In genomic region chr2:71615769-71616730, GRCh38 we compare ENCODE assay signal across 18 cellular contexts.
DNase-seq lines count a peak whose midpoint lies in the region; ATAC-seq and TF ChIP-seq lines count a peak whose summit lies in the region.
"Had no signal": no experiment of that assay in that cellular context is flagged by ENCODE, and none has a peak within 500 bp of the region (broad histone marks: within the 10 kb centered on the region; RNA-seq: fewer than 3 reads in every experiment).

No MANE protein-coding gene starts in this region.

- H2AFZ ChIP-seq in neuronal stem cell (ENCODE audit: low read length), result no peak overlapping the region
- no peak overlapping the region; the same call in 1 of the 2 replicates for H2AFZ ChIP-seq in GM23248
- H2AFZ ChIP-seq in MM.1S (ENCODE audit: low read length), result no peak overlapping the region

- H3K4me2 ChIP-seq in neuronal stem cell (ENCODE audit: insufficient read depth, low read length, poor library complexity, severe bottlenecking) (no peak overlapping the region), GM23248 (ENCODE audit: unreplicated experiment) (no peak overlapping the region), MM.1S (ENCODE audit: low read depth, low read length) (no peak overlapping the region)

- peak overlapping the region; percentile 7 for H3K9ac ChIP-seq in neuronal stem cell (ENCODE audit: low read depth, low read length, poor library complexity)
- no peak overlapping the region for H3K9ac ChIP-seq in GM23248
- no peak overlapping the region for H3K9ac ChIP-seq in MM.1S (ENCODE audit: low read length)

- H3K27me3 ChIP-seq in heart right ventricle, result no peaks in the 10 kb centered on the region
- H3K27me3 ChIP-seq in neuronal stem cell (ENCODE audit: control insufficient read depth in 3 of 3, insufficient read depth in 3 of 3, low read depth in 1 of 3, low read length in 3 of 3), result peaks cover 0 to 6% (median 0%) of the 10 kb centered on the region in 3 experiments
- H3K27me3 ChIP-seq in transverse colon, result no peaks in the 10 kb centered on the region
- no peaks in the 10 kb centered on the region for H3K27me3 ChIP-seq in GM23248 (replicated peaks; ENCODE audit: insufficient read depth)
- no peaks in the 10 kb centered on the region for H3K27me3 ChIP-seq in MM.1S (replicated peaks; ENCODE audit: insufficient read depth, low read length)

- H4K8ac ChIP-seq in neuronal stem cell (ENCODE audit: low read depth, low read length), result no peak overlapping the region

- DNase-seq in activated CD8-positive, alpha-beta memory T cell treated with anti-CD3 and anti-CD28 coated beads for 24 hours, result peak; percentile 32
- no peak for DNase-seq in activated CD8-positive, alpha-beta memory T cell treated with anti-CD3 and anti-CD28 coated beads, Interleukin-2, amount 50 U/mL, for 4 hours
- DNase-seq in heart right ventricle, result peak in 1 of 2 donors; percentile 5
- no peak for DNase-seq in neuronal stem cell (ENCODE audit: low spot score)
- no peak for DNase-seq in transverse colon
- DNase-seq in GM23248, result no peak
- DNase-seq in MM.1S, result no peak
- no peak for DNase-seq in activated naive CD4-positive, alpha-beta T cell treated with anti-CD3 and anti-CD28 coated beads for 36 hours
- DNase-seq: activated T-cell treated with anti-CD3 and anti-CD28 coated beads, Interleukin-2, amount 50 U/mL, for 4 hours; amniotic stem cell; NCI-H1417 treated with DMSO at 0.1 percent for 48 hours; stimulated activated CD4-positive, alpha-beta T cell treated with anti-CD3 and anti-CD28 coated beads, Interleukin-4, amount 100 ng/mL, for 4 hours; SW 1271 had no signal

- no peak overlapping the region for H3K4ac ChIP-seq in neuronal stem cell (ENCODE audit: low read length)

- intact Hi-C loops in heart right ventricle (cut with DNase I) (loop anchor here in 5 of 10 donors (5.0 to 10.0 kb wide), 6 partner anchors 69 to 531 kb away; partner anchors contain the start of gene CYP26B1 (in 2 of the 5)), transverse colon (cut with DNase I; ENCODE audit: low total_unique reads) (no loop called here)
- intact Hi-C loops in activated naive CD4-positive, alpha-beta T cell treated with anti-CD3 and anti-CD28 coated beads for 36 hours (cut with micrococcal nuclease), result no loop called here

- H3K4me3 ChIP-seq in heart right ventricle (no peak overlapping the region), neuronal stem cell (ENCODE audit: low read length in 2 of 2) (no peak overlapping the region), transverse colon (no peak overlapping the region), GM23248 (no peak overlapping the region), MM.1S (ENCODE audit: low read length) (no peak overlapping the region)
- H3K4me3 ChIP-seq: K562 had no signal

- H3K23ac ChIP-seq in neuronal stem cell (ENCODE audit: low read depth, low read length, poor library complexity), result no peak overlapping the region

- peaks cover 0 to 40% (median 0%) of the 10 kb centered on the region in 9 donors for H3K36me3 ChIP-seq in heart right ventricle
- H3K36me3 ChIP-seq in neuronal stem cell (replicated peaks in 1 of 2; ENCODE audit: control insufficient read depth in 2 of 2, insufficient read depth in 2 of 2, low read length in 2 of 2), result no peaks in the 10 kb centered on the region
- H3K36me3 ChIP-seq in transverse colon, result no peaks in the 10 kb centered on the region
- H3K36me3 ChIP-seq in GM23248 (ENCODE audit: low read depth), result no peaks in the 10 kb centered on the region
- no peaks in the 10 kb centered on the region for H3K36me3 ChIP-seq in MM.1S (replicated peaks; ENCODE audit: insufficient read depth, low read length)
- H3K36me3 ChIP-seq: WERI-Rb-1 had no signal

- H2BK15ac ChIP-seq in neuronal stem cell (ENCODE audit: low read length), result no peak overlapping the region

- H3K14ac ChIP-seq in neuronal stem cell (ENCODE audit: low read length), result no peak overlapping the region

- ATAC-seq in heart right ventricle, result no peak
- ATAC-seq: activated T-cell treated with anti-CD3 and anti-CD28 coated beads, Interleukin-2, amount 50 U/mL, for 4 hours; K562; stimulated activated memory B cell treated with anti-CD40 and anti-IgM and Interleukin-4, amounts not matched to agents 10 μg/mL and 1 μg/mL and 100 μg/mL, for 72 hours had no signal

- H3K27ac Mint-ChIP-seq in activated naive CD4-positive, alpha-beta T cell treated with anti-CD3 and anti-CD28 coated beads for 36 hours, result no peak overlapping the region
- H3K27ac Mint-ChIP-seq: dendritic cell treated with granulocyte-macrophage colony-stimulating factor and Interleukin-4, amounts not matched to agents 40 ng/mL and 50 ng/mL, for 4 days; stimulated activated memory B cell treated with anti-CD40 and anti-IgM and Interleukin-4, amounts not matched to agents 10 μg/mL and 1 μg/mL and 100 μg/mL, for 72 hours had no signal

- H3K79me2 ChIP-seq in GM23248 (ENCODE audit: insufficient read depth) (no peaks in the 10 kb centered on the region), MM.1S (ENCODE audit: low read length) (no peaks in the 10 kb centered on the region)

- H3K27ac ChIP-seq in heart right ventricle (peak overlapping the region; percentile 76 to 95 (median 90)), neuronal stem cell (replicated peaks; ENCODE audit: low read length) (no peak overlapping the region), transverse colon (peak overlapping the region in 3 of 4 donors; percentile 47 to 56 (median 52)), GM23248 (no peak overlapping the region), MM.1S (ENCODE audit: low read length) (no peak overlapping the region)
- H3K27ac ChIP-seq: WERI-Rb-1 had no signal

- H3K18ac ChIP-seq in neuronal stem cell (ENCODE audit: low read length), result peak overlapping the region; percentile 35

- peaks cover 1% of the 10 kb centered on the region for H3K79me1 ChIP-seq in neuronal stem cell (ENCODE audit: low read depth, low read length)

- no peaks in the 10 kb centered on the region for H3K4me1 Mint-ChIP-seq in activated naive CD4-positive, alpha-beta T cell treated with anti-CD3 and anti-CD28 coated beads for 36 hours (ENCODE audit: low read depth)
- H3K4me1 Mint-ChIP-seq: CD8-positive, alpha-beta memory T cell; stimulated activated memory B cell treated with anti-CD40 and anti-IgM and Interleukin-4, amounts not matched to agents 10 μg/mL and 1 μg/mL and 100 μg/mL, for 72 hours had no signal

- no peak overlapping the region for H4K91ac ChIP-seq in neuronal stem cell (ENCODE audit: low read depth, low read length, poor library complexity)

- WGBS in heart right ventricle, 2 donors, result 70 to 72% methylated on average over 13 of the region's 13 CpGs
- WGBS in neuronal stem cell (ENCODE audit: extremely low coverage in 2 of 2, insufficient read length in 2 of 2, insufficient replicate concordance in 1 of 2), 2 donors, result no CpG with 5 or more reads among the region's 13 CpGs
- 79 to 91% methylated on average over 7 to 13 of the region's 13 CpGs for WGBS in transverse colon (ENCODE audit: low coverage in 1 of 2), 2 donors
- WGBS in GM23248 (ENCODE audit: low coverage in 1 of 2, low lambda C conversion rate in 2 of 2, missing lambda C conversion rate in 2 of 2), 2 experiments, result 72 to 76% methylated on average over 12 to 13 of the region's 13 CpGs

- no peak for TF ChIP-seq CTCF in heart right ventricle (IDR thresholded peaks at IDR 0.05)
- TF ChIP-seq CTCF in transverse colon (IDR thresholded peaks at IDR 0.05), result no peak
- TF ChIP-seq CTCF in MM.1S (IDR thresholded peaks at IDR 0.05; ENCODE audit: low read length), result no peak

- no peaks in the 10 kb centered on the region for H3K9me2 ChIP-seq in GM23248 (ENCODE audit: insufficient read depth)
- H3K9me2 ChIP-seq in MM.1S (replicated peaks; ENCODE audit: insufficient read depth, low read length), result no peaks in the 10 kb centered on the region

- H3K4me1 ChIP-seq in heart right ventricle (peaks cover 26 to 54% (median 43%) of the 10 kb centered on the region in 9 donors), neuronal stem cell (ENCODE audit: control insufficient read depth in 2 of 2, insufficient read depth in 1 of 2, low read depth in 1 of 2, low read length in 2 of 2) (peaks cover 0 to 1% of the 10 kb centered on the region in 2 donors), transverse colon (peaks cover 0 to 13% (median 9%) of the 10 kb centered on the region in 4 donors), GM23248 (ENCODE audit: insufficient read depth) (peaks cover 4% of the 10 kb centered on the region; the same call in 1 of the 2 replicates), MM.1S (ENCODE audit: low read length) (no peaks in the 10 kb centered on the region)

- H3F3A ChIP-seq in GM23248 (ENCODE audit: insufficient read depth), result no peaks in the 10 kb centered on the region
- no peaks in the 10 kb centered on the region for H3F3A ChIP-seq in MM.1S (ENCODE audit: insufficient read depth, low read length)

- in situ Hi-C loops in transverse colon (cut with MboI; ENCODE audit: low pct_ligation_motif_present in 1 of 4, low pct_unique_long_range_greater_than_20kb in 1 of 4, low sequenced_read_pairs in 3 of 4), result no loop called here
- in situ Hi-C loops in GM23248 (cut with MboI), result loop anchor here (10.0 kb wide), 1 partner anchor 169 kb away; no protein-coding TSS in a partner anchor

- H3K9me3 Mint-ChIP-seq in activated naive CD4-positive, alpha-beta T cell treated with anti-CD3 and anti-CD28 coated beads for 36 hours, result no peaks in the 10 kb centered on the region
- H3K9me3 Mint-ChIP-seq: activated T-cell treated with anti-CD3 and anti-CD28 coated beads, Interleukin-2, amount 50 U/mL, for 4 hours; CD8-positive, alpha-beta memory T cell; dendritic cell treated with granulocyte-macrophage colony-stimulating factor and Interleukin-4, amounts not matched to agents 40 ng/mL and 50 ng/mL, for 4 days; stimulated activated memory B cell treated with anti-CD40 and anti-IgM and Interleukin-4, amounts not matched to agents 10 μg/mL and 1 μg/mL and 100 μg/mL, for 72 hours had no signal

- CTCF ChIA-PET in activated naive CD4-positive, alpha-beta T cell treated with anti-CD3 and anti-CD28 coated beads for 36 hours (lab: Charles Lee), result interaction anchor here (0.6 kb wide), 1 partner anchor 1129 kb away, joined by 6 read pairs; no protein-coding TSS in a partner anchor

- TF ChIP-seq POLR2A in transverse colon (IDR thresholded peaks at IDR 0.05), result no peak

- H4K20me1 ChIP-seq in GM23248 (ENCODE audit: insufficient read depth) (no peaks in the 10 kb centered on the region), MM.1S (ENCODE audit: insufficient read depth, low read length) (no peaks in the 10 kb centered on the region)

- H3K36me3 Mint-ChIP-seq in activated naive CD4-positive, alpha-beta T cell treated with anti-CD3 and anti-CD28 coated beads for 36 hours (ENCODE audit: low read depth), result no peaks in the 10 kb centered on the region
- H3K36me3 Mint-ChIP-seq: CD8-positive, alpha-beta memory T cell; stimulated activated memory B cell treated with anti-CD40 and anti-IgM and Interleukin-4, amounts not matched to agents 10 μg/mL and 1 μg/mL and 100 μg/mL, for 72 hours had no signal

- H2AK5ac ChIP-seq in neuronal stem cell (ENCODE audit: low read depth, low read length), result no peak overlapping the region

- H3K9me3 ChIP-seq in heart right ventricle, result no peaks in the 10 kb centered on the region
- H3K9me3 ChIP-seq in neuronal stem cell (replicated peaks in 1 of 2; ENCODE audit: control insufficient read depth in 2 of 2, insufficient read depth in 1 of 2, low read depth in 1 of 2, low read length in 2 of 2), result peaks cover 0 to 3% of the 10 kb centered on the region in 2 donors
- H3K9me3 ChIP-seq in transverse colon, result no peaks in the 10 kb centered on the region
- H3K9me3 ChIP-seq in GM23248 (ENCODE audit: low read depth), result no peaks in the 10 kb centered on the region
- no peaks in the 10 kb centered on the region for H3K9me3 ChIP-seq in MM.1S (replicated peaks; ENCODE audit: insufficient read depth, low read length)

- H2BK120ac ChIP-seq in neuronal stem cell (ENCODE audit: low read depth, low read length), result no peak overlapping the region

- no peak for TF ChIP-seq EP300 in transverse colon (IDR thresholded peaks at IDR 0.05; ENCODE audit: low read depth)

- no peak overlapping the region for H3K4me3 Mint-ChIP-seq in activated naive CD4-positive, alpha-beta T cell treated with anti-CD3 and anti-CD28 coated beads for 36 hours
- H3K4me3 Mint-ChIP-seq: activated T-cell treated with anti-CD3 and anti-CD28 coated beads, Interleukin-2, amount 50 U/mL, for 4 hours; CD8-positive, alpha-beta memory T cell; dendritic cell treated with granulocyte-macrophage colony-stimulating factor and Interleukin-4, amounts not matched to agents 40 ng/mL and 50 ng/mL, for 4 days; stimulated activated memory B cell treated with anti-CD40 and anti-IgM and Interleukin-4, amounts not matched to agents 10 μg/mL and 1 μg/mL and 100 μg/mL, for 72 hours had no signal

- no peak overlapping the region for H2BK12ac ChIP-seq in neuronal stem cell (ENCODE audit: low read length)

- peaks cover 12% of the 10 kb centered on the region for H3K27me3 Mint-ChIP-seq in activated naive CD4-positive, alpha-beta T cell treated with anti-CD3 and anti-CD28 coated beads for 36 hours (ENCODE audit: low read depth)
- H3K27me3 Mint-ChIP-seq: dendritic cell treated with granulocyte-macrophage colony-stimulating factor and Interleukin-4, amounts not matched to agents 40 ng/mL and 50 ng/mL, for 4 days had no signal

- H2BK5ac ChIP-seq in neuronal stem cell (ENCODE audit: low read length), result no peak overlapping the region

Comparison
In these comparisons a context has a peak if more than half of its experiments do, and no peak if none do; other contexts are left out.
1. H3K27ac ChIP-seq: peak in heart right ventricle (10 of 10) and transverse colon (3 of 4); none in neuronal stem cell (single experiment), GM23248 (single experiment) and MM.1S (single experiment).